ENCODE assay signal across 9 cellular contexts in the genomic region with DNA sequence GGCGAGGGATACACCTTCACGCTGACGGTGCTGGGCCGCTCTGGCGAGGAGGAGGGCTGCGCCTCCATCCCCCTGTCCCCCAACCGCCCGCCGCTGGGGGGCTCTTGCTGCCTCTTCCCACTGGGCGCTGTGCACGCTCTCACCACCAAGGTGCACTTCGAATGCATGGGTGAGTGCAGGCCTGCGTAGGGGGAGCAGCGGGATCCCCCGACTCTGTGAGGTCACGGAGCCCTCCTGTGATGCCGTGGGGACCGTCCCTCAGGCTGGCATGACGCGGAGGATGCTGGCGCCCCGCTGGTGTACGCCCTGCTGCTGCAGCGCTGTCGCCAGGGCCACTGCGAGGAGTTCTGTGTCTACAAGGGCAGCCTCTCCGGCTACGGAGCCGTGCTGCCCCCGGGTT. TPM values are rescaled to one million over a fixed set of nuclear protein-coding genes. Genes with fewer than 3 reads are reported as not detected.
A peak's percentile ranks its signal among the peaks of the same experiment; 100 is the strongest.
DNase-seq lines count a peak whose midpoint lies in the region; ATAC-seq and TF ChIP-seq lines count a peak whose summit lies in the region.
"Not testable (repeated sequence)": the region's sequence is repeated elsewhere in the genome, so short reads cannot be mapped to it uniquely, and the experiment has no call there.
"Had no signal": no experiment of that assay in that cellular context is flagged by ENCODE, and none has a peak within 500 bp of the region (broad histone marks: within the 10 kb centered on the region; RNA-seq: fewer than 3 reads in every experiment).

No MANE protein-coding gene starts in this region.

- not testable (repeated sequence) for H3K4me1 ChIP-seq in DND-41 (ENCODE audit: insufficient read depth, low read length); colonic mucosa; right lobe of liver; spleen; upper lobe of right lung

- not testable (repeated sequence) for TF ChIP-seq POLR2A in right lobe of liver (IDR thresholded peaks at IDR 0.05); spleen (IDR thresholded peaks at IDR 0.05)

- H3K4me1 Mint-ChIP-seq in activated CD8-positive, alpha-beta memory T cell treated with anti-CD3 and anti-CD28 coated beads, Interleukin-2, amount 10 ng/mL, durations not matched to agents 7 days and 5 days; natural killer cell treated with Interleukin-12 subunit alpha and Interleukin-12 subunit beta and Interleukin-15 and Interleukin-18, amount 100 ng/mL, for 72 hours (ENCODE audit: low read depth in 2 of 2): not testable (repeated sequence)

- peak; percentile 3 for DNase-seq in DND-41
- DNase-seq in activated CD8-positive, alpha-beta memory T cell treated with anti-CD3 and anti-CD28 coated beads, Interleukin-2, amount 10 ng/mL, durations not matched to agents 7 days and 5 days, result peak; percentile 31
- peak; percentile 15 for DNase-seq in colonic mucosa
- peak; percentile 7 for DNase-seq in left cardiac atrium
- DNase-seq in right lobe of liver, result peak; percentile 8 to 46 (median 27)
- peak; percentile 32 for DNase-seq in natural killer cell treated with Interleukin-12 subunit alpha and Interleukin-12 subunit beta and Interleukin-15 and Interleukin-18, amount 100 ng/mL, for 72 hours (ENCODE audit: low spot score)
- DNase-seq in spleen, result peak; percentile 66
- peak; percentile 40 for DNase-seq in upper lobe of right lung

- H3K79me2 ChIP-seq in DND-41 (ENCODE audit: insufficient read depth, low read length), result not testable (repeated sequence)

- not testable (repeated sequence) for H3K4me2 ChIP-seq in DND-41 (ENCODE audit: insufficient read depth, low read length)

- not testable (repeated sequence) for H3K27ac ChIP-seq in DND-41 (ENCODE audit: low read length); colonic mucosa; right lobe of liver; spleen; upper lobe of right lung

- H3K9me3 Mint-ChIP-seq in activated CD8-positive, alpha-beta memory T cell treated with anti-CD3 and anti-CD28 coated beads, Interleukin-2, amount 10 ng/mL, durations not matched to agents 7 days and 5 days (ENCODE audit: low read depth); natural killer cell treated with Interleukin-12 subunit alpha and Interleukin-12 subunit beta and Interleukin-15 and Interleukin-18, amount 100 ng/mL, for 72 hours: not testable (repeated sequence)

- not testable (repeated sequence) for H3K27ac Mint-ChIP-seq in activated CD8-positive, alpha-beta memory T cell treated with anti-CD3 and anti-CD28 coated beads, Interleukin-2, amount 10 ng/mL, durations not matched to agents 7 days and 5 days; natural killer cell treated with Interleukin-12 subunit alpha and Interleukin-12 subunit beta and Interleukin-15 and Interleukin-18, amount 100 ng/mL, for 72 hours

- H3K36me3 Mint-ChIP-seq in activated CD8-positive, alpha-beta memory T cell treated with anti-CD3 and anti-CD28 coated beads, Interleukin-2, amount 10 ng/mL, durations not matched to agents 7 days and 5 days; natural killer cell treated with Interleukin-12 subunit alpha and Interleukin-12 subunit beta and Interleukin-15 and Interleukin-18, amount 100 ng/mL, for 72 hours: not testable (repeated sequence)

- not testable (repeated sequence) for H3K9me3 ChIP-seq in DND-41 (ENCODE audit: insufficient read depth, low read length, severe bottlenecking); colonic mucosa; right lobe of liver; spleen; upper lobe of right lung

- no CpG with 5 or more reads among the region's 30 CpGs for WGBS in right lobe of liver (ENCODE audit: insufficient coverage, low coverage, low lambda C conversion rate, missing lambda C conversion rate)
- WGBS in spleen, 5 donors, result 68 to 96% (median 95%) methylated on average over 4 to 17 of the region's 30 CpGs; no CpG with 5 or more reads in 2 of the 5 donors

- not testable (repeated sequence) for ATAC-seq in DND-41 (ENCODE audit: insufficient read depth, low read depth); activated CD8-positive, alpha-beta memory T cell treated with anti-CD3 and anti-CD28 coated beads, Interleukin-2, amount 10 ng/mL, durations not matched to agents 7 days and 5 days; left cardiac atrium; right lobe of liver; natural killer cell treated with Interleukin-12 subunit alpha and Interleukin-12 subunit beta and Interleukin-15 and Interleukin-18, amount 100 ng/mL, for 72 hours; upper lobe of right lung

- not testable (repeated sequence) for H2AFZ ChIP-seq in DND-41 (ENCODE audit: low read depth, low read length)

- not testable (repeated sequence) for H3K27me3 Mint-ChIP-seq in activated CD8-positive, alpha-beta memory T cell treated with anti-CD3 and anti-CD28 coated beads, Interleukin-2, amount 10 ng/mL, durations not matched to agents 7 days and 5 days; natural killer cell treated with Interleukin-12 subunit alpha and Interleukin-12 subunit beta and Interleukin-15 and Interleukin-18, amount 100 ng/mL, for 72 hours

- not testable (repeated sequence) for H3K36me3 ChIP-seq in DND-41 (ENCODE audit: insufficient read depth, low read length); colonic mucosa; right lobe of liver; spleen; upper lobe of right lung

- CTCF ChIA-PET in activated CD8-positive, alpha-beta memory T cell treated with anti-CD3 and anti-CD28 coated beads, Interleukin-2, amount 10 ng/mL, durations not matched to agents 7 days and 5 days (lab: Charles Lee), result not testable (repeated sequence)

- intact Hi-C loops in colonic mucosa (cut with DNase I); left cardiac atrium (cut with DNase I); right lobe of liver (cut with DNase I); spleen (cut with DNase I; ENCODE audit: low total_unique reads); upper lobe of right lung (cut with DNase I): not testable (repeated sequence)

- not testable (repeated sequence) for H3K9ac ChIP-seq in DND-41 (ENCODE audit: low read depth, low read length); colonic mucosa (ENCODE audit: low read depth in 2 of 2, low read length in 2 of 2)

- not testable (repeated sequence) for H4K20me1 ChIP-seq in DND-41 (ENCODE audit: insufficient read depth, low read length)

- not testable (repeated sequence) for H3K4me3 Mint-ChIP-seq in activated CD8-positive, alpha-beta memory T cell treated with anti-CD3 and anti-CD28 coated beads, Interleukin-2, amount 10 ng/mL, durations not matched to agents 7 days and 5 days; natural killer cell treated with Interleukin-12 subunit alpha and Interleukin-12 subunit beta and Interleukin-15 and Interleukin-18, amount 100 ng/mL, for 72 hours

- H3K4me3 ChIP-seq in DND-41 (ENCODE audit: low read depth in 1 of 2, low read length in 2 of 2); colonic mucosa; right lobe of liver; spleen; upper lobe of right lung: not testable (repeated sequence)

- TF ChIP-seq CTCF in DND-41 (IDR thresholded peaks at IDR 0.05; ENCODE audit: borderline replicate concordance, extremely low read depth, low read length, poor library complexity, severe bottlenecking); colonic mucosa (IDR thresholded peaks at IDR 0.05); right lobe of liver (IDR thresholded peaks at IDR 0.05); spleen (IDR thresholded peaks at IDR 0.05 in 8 of 11, conservative IDR thresholded peaks at IDR 0.05 in 3 of 11); upper lobe of right lung (IDR thresholded peaks at IDR 0.05): not testable (repeated sequence)

- not testable (repeated sequence) for H3K27me3 ChIP-seq in DND-41 (ENCODE audit: insufficient read depth, low read length, poor library complexity); colonic mucosa; right lobe of liver; spleen (replicated peaks in 1 of 7); upper lobe of right lung

RNA-seq across cellular contexts. Expression of a gene that starts 54.2 kb away (rescaled TPM):
- total RNA-seq in activated CD8-positive, alpha-beta memory T cell treated with anti-CD3 and anti-CD28 coated beads, Interleukin-2, amount 10 ng/mL, durations not matched to agents 7 days and 5 days, result 10 to 100 TPM; 10.8 to 12.9 TPM
- total RNA-seq in colonic mucosa (1 to 10 TPM; 5.8 to 6.7 TPM), left cardiac atrium (1 to 10 TPM; 2.7 to 3.7 TPM), right lobe of liver (1 to 10 TPM; 1.8 to 10.0 (median 3.7) TPM), spleen (10 to 100 TPM in 2 of 7 donors, 1 to 10 TPM in 5; 4.6 to 11.7 (median 7.1) TPM), upper lobe of right lung (7.7 TPM)
- total RNA-seq in natural killer cell treated with Interleukin-12 subunit alpha and Interleukin-12 subunit beta and Interleukin-15 and Interleukin-18, amount 100 ng/mL, for 72 hours, result 1 to 10 TPM; 1.7 to 2.4 TPM
- 10 to 100 TPM; 17.4 to 21.4 (median 18.1) TPM for polyA plus RNA-seq in spleen
- polyA plus RNA-seq: IgD-negative memory B cell had no signal

Comparison
In these comparisons a context has a peak if more than half of its experiments do, and no peak if none do; other contexts are left out.
1. DNase-seq: peak in every context shown above with its lines; median percentile 66 in spleen; 40 in upper lobe of right lung; 32 in natural killer cell treated with Interleukin-12 subunit alpha and Interleukin-12 subunit beta and Interleukin-15 and Interleukin-18, amount 100 ng/mL, for 72 hours; 31 in activated CD8-positive, alpha-beta memory T cell treated with anti-CD3 and anti-CD28 coated beads, Interleukin-2, amount 10 ng/mL, durations not matched to agents 7 days and 5 days; 27 in right lobe of liver; 15 in colonic mucosa; 7 in left cardiac atrium; 3 in DND-41.